Comparison of ENCODE assay signal across 31 cellular contexts in genomic region chr1:97603218-97603617, GRCh38.
DNase-seq lines count a peak whose midpoint lies in the region; ATAC-seq and TF ChIP-seq lines count a peak whose summit lies in the region.
"Had no signal": no experiment of that assay in that cellular context is flagged by ENCODE, and none has a peak within 500 bp of the region (broad histone marks: within the 10 kb centered on the region; RNA-seq: fewer than 3 reads in every experiment).

No MANE protein-coding gene starts in this region.

- no peaks in the 10 kb centered on the region for H3K4me1 Mint-ChIP-seq in CD8-positive, alpha-beta T cell (ENCODE audit: low read depth)
- peaks cover 4% of the 10 kb centered on the region; the same call in 1 of the 2 replicates for H3K4me1 Mint-ChIP-seq in WTC11

- no peaks in the 10 kb centered on the region for H3K27me3 Mint-ChIP-seq in CD8-positive, alpha-beta T cell (ENCODE audit: low read depth)
- no peaks in the 10 kb centered on the region for H3K27me3 Mint-ChIP-seq in WTC11 (ENCODE audit: low read depth)
- H3K27me3 Mint-ChIP-seq: CD4-positive, alpha-beta memory T cell; T-helper 17 cell had no signal

- POLR2A ChIA-PET in CD8-positive, alpha-beta T cell (lab: Charles Lee), result no interaction called here
- POLR2A ChIA-PET in WTC11 (lab: Charles Lee), result no interaction called here

- no peak overlapping the region for H3K27ac Mint-ChIP-seq in CD8-positive, alpha-beta T cell
- H3K27ac Mint-ChIP-seq in WTC11, result no peak overlapping the region
- H3K27ac Mint-ChIP-seq: activated T-cell treated with anti-CD3 and anti-CD28 coated beads, Interleukin-2, amount 50 U/mL, for 72 hours; T-helper 17 cell had no signal

- H3K36me3 Mint-ChIP-seq in CD8-positive, alpha-beta T cell, result peaks cover 2% of the 10 kb centered on the region
- no peaks in the 10 kb centered on the region for H3K36me3 Mint-ChIP-seq in WTC11
- H3K36me3 Mint-ChIP-seq: CD4-positive, alpha-beta memory T cell had no signal

- TF ChIP-seq CTCF in choroid plexus epithelial cell (conservative IDR thresholded peaks at IDR 0.05; ENCODE audit: low read depth, low read length) (no peak), WTC11 (IDR thresholded peaks at IDR 0.05) (no peak)
- TF ChIP-seq CTCF in CD8-positive, alpha-beta T cell (IDR thresholded peaks at IDR 0.05), result no peak

- intact Hi-C loops in CD8-positive, alpha-beta T cell (cut with DNase I, micrococcal nuclease), result no loop called here

- H3K4me3 Mint-ChIP-seq in CD8-positive, alpha-beta T cell, result no peak overlapping the region
- H3K4me3 Mint-ChIP-seq in WTC11, result no peak overlapping the region
- H3K4me3 Mint-ChIP-seq: activated T-cell treated with anti-CD3 and anti-CD28 coated beads, Interleukin-2, amount 50 U/mL, for 72 hours; CD4-positive, alpha-beta memory T cell; neural crest cell; T-helper 17 cell had no signal

- H3K9me3 ChIP-seq in CD8-positive, alpha-beta T cell (ENCODE audit: low read length), result no peaks in the 10 kb centered on the region
- H3K9me3 ChIP-seq: A549, adrenal gland, esophagus squamous epithelium, heart left ventricle, left lung, right atrium auricular region, upper lobe of right lung had no signal

- H3K27ac ChIP-seq in CD8-positive, alpha-beta T cell (ENCODE audit: low read depth, low read length), result no peak overlapping the region
- H3K27ac ChIP-seq: A549, esophagus squamous epithelium, foreskin keratinocyte, heart left ventricle, left lung, right atrium auricular region, upper lobe of right lung had no signal

- no peaks in the 10 kb centered on the region for H3K27me3 ChIP-seq in CD8-positive, alpha-beta T cell (ENCODE audit: insufficient read depth, low read length)
- H3K27me3 ChIP-seq: adrenal gland, esophagus squamous epithelium, foreskin keratinocyte, heart left ventricle, left lung, right atrium auricular region, upper lobe of right lung had no signal

- CTCF ChIA-PET in CD8-positive, alpha-beta T cell (lab: Charles Lee), result no interaction called here
- CTCF ChIA-PET in WTC11 (lab: Charles Lee), result no interaction called here

- H3K9me3 Mint-ChIP-seq in CD8-positive, alpha-beta T cell, result no peaks in the 10 kb centered on the region
- H3K9me3 Mint-ChIP-seq in WTC11, result no peaks in the 10 kb centered on the region
- H3K9me3 Mint-ChIP-seq: activated T-cell treated with anti-CD3 and anti-CD28 coated beads, Interleukin-2, amount 50 U/mL, for 72 hours; CD4-positive, alpha-beta memory T cell; neural crest cell had no signal

- no peaks in the 10 kb centered on the region for H3K4me1 ChIP-seq in CD8-positive, alpha-beta T cell (ENCODE audit: insufficient read depth, low read length)
- H3K4me1 ChIP-seq: esophagus squamous epithelium, foreskin keratinocyte, heart left ventricle, left lung, right atrium auricular region, upper lobe of right lung had no signal

- H3K36me3 ChIP-seq in CD8-positive, alpha-beta T cell (ENCODE audit: insufficient read depth, low read length), result no peaks in the 10 kb centered on the region
- H3K36me3 ChIP-seq: adrenal gland, esophagus squamous epithelium, heart left ventricle, left lung, right atrium auricular region, upper lobe of right lung had no signal

- H3K4me3 ChIP-seq in choroid plexus epithelial cell (ENCODE audit: low read depth, low read length), result no peak overlapping the region
- no peak overlapping the region for H3K4me3 ChIP-seq in CD8-positive, alpha-beta T cell (ENCODE audit: low read depth, low read length)
- H3K4me3 ChIP-seq: A549, esophagus squamous epithelium, heart left ventricle, left lung, right atrium auricular region, upper lobe of right lung had no signal

- DNase-seq in COR-L47 (lab: John Stamatoyannopoulos, UW) (peak; percentile 22), NCI-H1105 treated with DMSO at 0.1 percent for 48 hours (lab: John Stamatoyannopoulos, UW) (peak; percentile 85), NCI-H748 (lab: John Stamatoyannopoulos, UW; ENCODE audit: unreplicated experiment) (peak; percentile 78), choroid plexus epithelial cell (ENCODE audit: low read depth) (peak; percentile 8), WTC11 (ENCODE audit: low spot score) (no peak)
- DNase-seq in CD8-positive, alpha-beta T cell, result no peak
- DNase-seq in activated CD8-positive, alpha-beta memory T cell treated with anti-CD3 and anti-CD28 coated beads for 24 hours, result no peak
- DNase-seq: activated CD4-positive, alpha-beta T cell treated with anti-CD3 and anti-CD28 coated beads, Interleukin-2, amount 50 U/mL, for 4 hours; activated naive CD4-positive, alpha-beta T cell; activated T-cell treated with anti-CD3 and anti-CD28 coated beads, Interleukin-2, amount 50 U/mL, for 72 hours; CD4-positive, alpha-beta memory T cell; central memory CD4-positive, alpha-beta T cell; DMS 273 treated with DMSO at 0.1 percent for 48 hours; esophagus squamous epithelium; foreskin keratinocyte; heart left ventricle; islet precursor cell; Kasumi-1; left lung; NCI-H187 treated with DMSO at 0.1 percent for 48 hours; NCI-H526 treated with DMSO at 0.1 percent for 48 hours; small intestine; stimulated activated naive CD4-positive, alpha-beta T cell treated with Interleukin-2 at 50 U/mL for 16 hours; T-helper 17 cell; upper lobe of right lung had no signal

- no peak for ATAC-seq in CD8-positive, alpha-beta T cell
- ATAC-seq in WTC11 (no peak), HG03457 (IDR thresholded peaks at IDR 0.05; ENCODE audit: unreplicated experiment) (no peak)
- ATAC-seq: A549; activated T-cell treated with anti-CD3 and anti-CD28 coated beads, Interleukin-2, amount 50 U/mL, for 72 hours; foreskin keratinocyte; heart left ventricle; HepG2; left lung; T-helper 17 cell; upper lobe of right lung had no signal

TF ChIP-seq in WTC11, 78 proteins besides CTCF, POLR2A, EP300 and RAD21:
- no peak for TF ChIP-seq MAX (CRISPR knock-in tag; IDR thresholded peaks at IDR 0.05)
- no peak for TF ChIP-seq NR1H2 (CRISPR knock-in tag; IDR thresholded peaks at IDR 0.05)
- no peak for TF ChIP-seq ZBTB43 (CRISPR knock-in tag; IDR thresholded peaks at IDR 0.05)
- TF ChIP-seq RELA (CRISPR knock-in tag; IDR thresholded peaks at IDR 0.05; ENCODE audit: borderline replicate concordance), result no peak
- TF ChIP-seq ELF4 (CRISPR knock-in tag; IDR thresholded peaks at IDR 0.05; ENCODE audit: low read depth), result no peak
- no peak for TF ChIP-seq SMAD4 (CRISPR knock-in tag; IDR thresholded peaks at IDR 0.05)
- TF ChIP-seq ZNF232 (CRISPR knock-in tag; IDR thresholded peaks at IDR 0.05), result no peak
- TF ChIP-seq AR (CRISPR knock-in tag; IDR thresholded peaks at IDR 0.05), result no peak
- no peak for TF ChIP-seq JAZF1 (CRISPR knock-in tag; IDR thresholded peaks at IDR 0.05)
- TF ChIP-seq TCF7 (CRISPR knock-in tag; IDR thresholded peaks at IDR 0.05; ENCODE audit: low read depth), result no peak
- no peak for TF ChIP-seq EMX1 (CRISPR knock-in tag; IDR thresholded peaks at IDR 0.05)
- TF ChIP-seq FOXK1 (CRISPR knock-in tag; IDR thresholded peaks at IDR 0.05), result no peak
- TF ChIP-seq ZNF423 (CRISPR knock-in tag; IDR thresholded peaks at IDR 0.05), result no peak
- no peak for TF ChIP-seq TP53 (CRISPR knock-in tag; IDR thresholded peaks at IDR 0.05)
- no peak for TF ChIP-seq CREB1 (CRISPR knock-in tag; IDR thresholded peaks at IDR 0.05)
- TF ChIP-seq ZSCAN18 (CRISPR knock-in tag; IDR thresholded peaks at IDR 0.05), result no peak
- TF ChIP-seq GTF2I (CRISPR knock-in tag; conservative IDR thresholded peaks at IDR 0.05), result no peak

Comparison
In these comparisons a context has a peak if more than half of its experiments do, and no peak if none do; other contexts are left out.
1. DNase-seq: peak in COR-L47 (single experiment), NCI-H1105 treated with DMSO at 0.1 percent for 48 hours (single experiment), NCI-H748 (single experiment) and choroid plexus epithelial cell (single experiment); none in CD8-positive, alpha-beta T cell (0 of 7), WTC11 (single experiment) and activated CD8-positive, alpha-beta memory T cell treated with anti-CD3 and anti-CD28 coated beads for 24 hours (single experiment).